In the genomic region with DNA sequence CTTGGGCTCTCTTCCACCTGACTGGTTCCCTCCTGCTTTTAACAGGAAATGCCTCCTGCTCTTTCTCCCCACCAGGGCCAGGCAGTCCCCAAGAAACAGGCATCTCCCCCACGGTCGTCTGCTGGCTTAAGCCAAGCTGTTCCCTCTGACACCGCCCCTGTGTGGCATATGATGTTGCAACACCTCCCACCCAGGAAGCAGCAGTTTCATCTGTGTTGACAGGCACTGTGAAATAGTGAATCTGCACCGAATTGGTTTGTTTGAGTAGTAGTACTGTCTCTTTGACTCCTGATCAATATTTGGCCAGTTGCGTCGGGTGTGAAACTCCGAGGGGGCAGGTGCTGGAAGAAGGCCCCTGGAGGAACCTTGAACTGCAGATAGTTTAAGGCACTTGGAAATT, we compare ENCODE assay signal across 14 cellular contexts.
DNase-seq lines count a peak whose midpoint lies in the region; TF ChIP-seq lines count a peak whose summit lies in the region.
"Had no signal": no experiment of that assay in that cellular context is flagged by ENCODE, and none has a peak within 500 bp of the region (broad histone marks: within the 10 kb centered on the region; RNA-seq: fewer than 3 reads in every experiment).

No MANE protein-coding gene starts in this region.

- no peak overlapping the region for H3K4me3 Mint-ChIP-seq in type B pancreatic cell
- H3K4me3 Mint-ChIP-seq: dendritic cell treated with granulocyte-macrophage colony-stimulating factor and Interleukin-4, amounts not matched to agents 40 ng/mL and 50 ng/mL, for 4 days had no signal

- no peaks in the 10 kb centered on the region for H3K9me2 ChIP-seq in Karpas-422 (replicated peaks; ENCODE audit: insufficient read depth, low read length)

- H3K9me3 ChIP-seq in Karpas-422 (ENCODE audit: low read length), result no peaks in the 10 kb centered on the region
- H3K9me3 ChIP-seq: gastrocnemius medialis, left lung, ovary had no signal

- H3K27me3 ChIP-seq in Karpas-422 (ENCODE audit: low read length), result no peaks in the 10 kb centered on the region
- H3K27me3 ChIP-seq: gastrocnemius medialis, left lung, ovary had no signal

- H3K27ac ChIP-seq in Karpas-422 (ENCODE audit: low read length), result no peak overlapping the region
- H3K27ac ChIP-seq: left lung, ovary had no signal

- no peaks in the 10 kb centered on the region for H3K36me3 ChIP-seq in Karpas-422 (ENCODE audit: insufficient read depth, low read length)
- H3K36me3 ChIP-seq: gastrocnemius medialis, left lung, ovary had no signal

- DNase-seq in NCI-H82 (lab: John Stamatoyannopoulos, UW), result peak; percentile 11
- no peak for DNase-seq in NCI-H82 treated with DMSO at 0.1 percent for 48 hours (lab: John Stamatoyannopoulos, UW; ENCODE audit: unreplicated experiment)
- peak; percentile 67 for DNase-seq in RPMI7951 (ENCODE audit: low read depth)
- DNase-seq in glomerular visceral epithelial cell (ENCODE audit: extremely low spot score), result peak; percentile 72
- DNase-seq in putamen (ENCODE audit: low spot score), result peak; percentile 14
- DNase-seq in Karpas-422, result no peak
- no peak for DNase-seq in type B pancreatic cell (ENCODE audit: extremely low spot score, unreplicated experiment)
- DNase-seq in foreskin melanocyte, result no peak
- DNase-seq: ACHN, left lung, NCI-H510A treated with DMSO at 0.1 percent for 48 hours had no signal

- H3K27me3 Mint-ChIP-seq in type B pancreatic cell, result no peaks in the 10 kb centered on the region

- H3K9me3 Mint-ChIP-seq in type B pancreatic cell, result no peaks in the 10 kb centered on the region
- H3K9me3 Mint-ChIP-seq: dendritic cell treated with granulocyte-macrophage colony-stimulating factor and Interleukin-4, amounts not matched to agents 40 ng/mL and 50 ng/mL, for 4 days had no signal

- no peaks in the 10 kb centered on the region for H3K79me2 ChIP-seq in Karpas-422 (ENCODE audit: low read length)

- H3K4me1 ChIP-seq in Karpas-422 (ENCODE audit: low read length), result no peaks in the 10 kb centered on the region

- peaks cover 18% of the 10 kb centered on the region for H3K4me1 Mint-ChIP-seq in type B pancreatic cell (ENCODE audit: unreplicated experiment)

- H3K4me3 ChIP-seq in Karpas-422 (ENCODE audit: low read length), result no peak overlapping the region
- H3K4me3 ChIP-seq: gastrocnemius medialis, left lung, ovary had no signal

- H2AFZ ChIP-seq in Karpas-422 (ENCODE audit: low read length), result no peak overlapping the region

- H4K20me1 ChIP-seq in Karpas-422 (ENCODE audit: insufficient read depth, low read depth, low read length), result no peaks in the 10 kb centered on the region

- H3K27ac Mint-ChIP-seq in type B pancreatic cell, result no peak overlapping the region
- H3K27ac Mint-ChIP-seq: dendritic cell treated with granulocyte-macrophage colony-stimulating factor and Interleukin-4, amounts not matched to agents 40 ng/mL and 50 ng/mL, for 4 days had no signal

- peaks cover 16% of the 10 kb centered on the region for H3K36me3 Mint-ChIP-seq in type B pancreatic cell

- TF ChIP-seq CTCF in type B pancreatic cell (conservative IDR thresholded peaks at IDR 0.05), result no peak

- no peak overlapping the region for H3K9ac ChIP-seq in Karpas-422 (ENCODE audit: low read length)

- H3K4me2 ChIP-seq in Karpas-422 (ENCODE audit: low read depth, low read length, poor library complexity, severe bottlenecking), result no peak overlapping the region

Comparison
In these comparisons a context has a peak if more than half of its experiments do, and no peak if none do; other contexts are left out.
1. DNase-seq: peak in NCI-H82 (single experiment), RPMI7951 (single experiment), glomerular visceral epithelial cell (single experiment) and putamen (single experiment); none in NCI-H82 treated with DMSO at 0.1 percent for 48 hours (single experiment), Karpas-422 (single experiment), type B pancreatic cell (single experiment) and foreskin melanocyte (single experiment).